Comparison of ENCODE assay signal across 16 cellular contexts in genomic region chr3:106811376-106811775, GRCh38.
DNase-seq lines count a peak whose midpoint lies in the region; ATAC-seq, FAIRE-seq and TF ChIP-seq lines count a peak whose summit lies in the region.
"Had no signal": no experiment of that assay in that cellular context is flagged by ENCODE, and none has a peak within 500 bp of the region (broad histone marks: within the 10 kb centered on the region; RNA-seq: fewer than 3 reads in every experiment).

No MANE protein-coding gene starts in this region.

- H3K27me3 Mint-ChIP-seq in mesothelial cell of epicardium (ENCODE audit: low read depth): no peaks in the 10 kb centered on the region
- H3K27me3 Mint-ChIP-seq in activated CD4-positive, alpha-beta memory T cell treated with anti-CD3 and anti-CD28 coated beads, Interleukin-2, amount 10 ng/mL, durations not matched to agents 7 days and 5 days: no peaks in the 10 kb centered on the region
- H3K27me3 Mint-ChIP-seq: activated CD8-positive, alpha-beta memory T cell treated with anti-CD3 and anti-CD28 coated beads, Interleukin-2, amount 10 ng/mL, durations not matched to agents 7 days and 5 days; central memory CD8-positive, alpha-beta T cell had no signal

- no peak overlapping the region for H3K4me3 ChIP-seq in AG09309 (ENCODE audit: control insufficient read depth, low read depth, low read length)
- H3K4me3 ChIP-seq: lower lobe of right lung, testis had no signal

- TF ChIP-seq CTCF in AG09309 (IDR thresholded peaks at IDR 0.05; ENCODE audit: control insufficient read depth, insufficient read depth, low read depth, low read length, missing control alignments) (no peak), mesothelial cell of epicardium (IDR thresholded peaks at IDR 0.05; ENCODE audit: unreplicated experiment) (no peak)

- no peaks in the 10 kb centered on the region for H3K9me3 Mint-ChIP-seq in mesothelial cell of epicardium
- no peaks in the 10 kb centered on the region for H3K9me3 Mint-ChIP-seq in activated CD4-positive, alpha-beta memory T cell treated with anti-CD3 and anti-CD28 coated beads, Interleukin-2, amount 10 ng/mL, durations not matched to agents 7 days and 5 days
- H3K9me3 Mint-ChIP-seq: central memory CD8-positive, alpha-beta T cell; WTC11 had no signal

- no peak for ATAC-seq in GM18517 (IDR thresholded peaks at IDR 0.05; ENCODE audit: unreplicated experiment)
- ATAC-seq: activated CD8-positive, alpha-beta memory T cell treated with anti-CD3 and anti-CD28 coated beads, Interleukin-2, amount 10 ng/mL, durations not matched to agents 7 days and 5 days; lower lobe of right lung; WTC11 had no signal

- H3K27ac Mint-ChIP-seq in mesothelial cell of epicardium: peak overlapping the region; percentile 78
- H3K27ac Mint-ChIP-seq in activated CD4-positive, alpha-beta memory T cell treated with anti-CD3 and anti-CD28 coated beads, Interleukin-2, amount 10 ng/mL, durations not matched to agents 7 days and 5 days: no peak overlapping the region
- H3K27ac Mint-ChIP-seq: activated CD8-positive, alpha-beta memory T cell treated with anti-CD3 and anti-CD28 coated beads, Interleukin-2, amount 10 ng/mL, durations not matched to agents 7 days and 5 days had no signal

- DNase-seq in AG09309 (ENCODE audit: low read depth) (peak; percentile 46), mesothelial cell of epicardium (ENCODE audit: low spot score in 2 of 2, unreplicated experiment in 2 of 2) (no peak), HEK293T (ENCODE audit: extremely low spot score) (no peak), hippocampal formation (lab: John Stamatoyannopoulos, UW) (no peak)
- DNase-seq in activated CD4-positive, alpha-beta memory T cell treated with anti-CD3 and anti-CD28 coated beads, Interleukin-2, amount 10 ng/mL, durations not matched to agents 7 days and 5 days: no peak
- DNase-seq: activated CD8-positive, alpha-beta memory T cell treated with anti-CD3 and anti-CD28 coated beads, Interleukin-2, amount 10 ng/mL, durations not matched to agents 7 days and 5 days; lower lobe of right lung; NCI-H1092 treated with DMSO at 0.1 percent for 48 hours; occipital lobe; testis had no signal

- peaks cover 47% of the 10 kb centered on the region for H3K4me1 Mint-ChIP-seq in mesothelial cell of epicardium
- no peaks in the 10 kb centered on the region for H3K4me1 Mint-ChIP-seq in activated CD4-positive, alpha-beta memory T cell treated with anti-CD3 and anti-CD28 coated beads, Interleukin-2, amount 10 ng/mL, durations not matched to agents 7 days and 5 days
- H3K4me1 Mint-ChIP-seq: activated CD8-positive, alpha-beta memory T cell treated with anti-CD3 and anti-CD28 coated beads, Interleukin-2, amount 10 ng/mL, durations not matched to agents 7 days and 5 days; central memory CD8-positive, alpha-beta T cell; WTC11 had no signal

- H3K4me3 Mint-ChIP-seq in mesothelial cell of epicardium: no peak overlapping the region
- H3K4me3 Mint-ChIP-seq in activated CD4-positive, alpha-beta memory T cell treated with anti-CD3 and anti-CD28 coated beads, Interleukin-2, amount 10 ng/mL, durations not matched to agents 7 days and 5 days: no peak overlapping the region
- H3K4me3 Mint-ChIP-seq: activated CD8-positive, alpha-beta memory T cell treated with anti-CD3 and anti-CD28 coated beads, Interleukin-2, amount 10 ng/mL, durations not matched to agents 7 days and 5 days; central memory CD8-positive, alpha-beta T cell; WTC11 had no signal

- H3K36me3 Mint-ChIP-seq in mesothelial cell of epicardium: no peaks in the 10 kb centered on the region
- H3K36me3 Mint-ChIP-seq in activated CD4-positive, alpha-beta memory T cell treated with anti-CD3 and anti-CD28 coated beads, Interleukin-2, amount 10 ng/mL, durations not matched to agents 7 days and 5 days (ENCODE audit: low read depth): no peaks in the 10 kb centered on the region
- H3K36me3 Mint-ChIP-seq: activated CD8-positive, alpha-beta memory T cell treated with anti-CD3 and anti-CD28 coated beads, Interleukin-2, amount 10 ng/mL, durations not matched to agents 7 days and 5 days; WTC11 had no signal

- TF ChIP-seq EP300 in Ishikawa (IDR thresholded peaks at IDR 0.05; ENCODE audit: borderline replicate concordance): peak; percentile 12; the same call in 1 of the 2 replicates

- POLR2A ChIA-PET in HEK293T (lab: Yijun Ruan, JAX): no interaction called here
- POLR2A ChIA-PET in activated CD4-positive, alpha-beta memory T cell treated with anti-CD3 and anti-CD28 coated beads, Interleukin-2, amount 10 ng/mL, durations not matched to agents 7 days and 5 days (lab: Charles Lee): no interaction called here

- FAIRE-seq in endometrium (lab: Jason Lieb, UNC): peak; percentile 91
- FAIRE-seq: GM19239 had no signal

- CTCF ChIA-PET in HEK293T (lab: Yijun Ruan, JAX): no interaction called here
- CTCF ChIA-PET in activated CD4-positive, alpha-beta memory T cell treated with anti-CD3 and anti-CD28 coated beads, Interleukin-2, amount 10 ng/mL, durations not matched to agents 7 days and 5 days (lab: Charles Lee): no interaction called here

- no peak for TF ChIP-seq RAD21 in Ishikawa (IDR thresholded peaks at IDR 0.05; ENCODE audit: low read depth)

TF ChIP-seq in Ishikawa, 13 proteins besides CTCF, POLR2A, EP300 and RAD21:
- TF ChIP-seq REST (IDR thresholded peaks at IDR 0.05; ENCODE audit: low read depth): no peak
- TF ChIP-seq CEBPB (IDR thresholded peaks at IDR 0.05): no peak
- TF ChIP-seq MAX (IDR thresholded peaks at IDR 0.05): no peak
- no peak for TF ChIP-seq ZBTB7A (IDR thresholded peaks at IDR 0.05; ENCODE audit: low read depth)

TF ChIP-seq in HEK293T, 16 proteins besides CTCF, POLR2A, EP300 and RAD21:
- no peak for TF ChIP-seq CTBP1 (IDR thresholded peaks at IDR 0.05; ENCODE audit: borderline replicate concordance)
- TF ChIP-seq ARNT (IDR thresholded peaks at IDR 0.05): no peak
- TF ChIP-seq SUZ12 (IDR thresholded peaks at IDR 0.05): no peak
- TF ChIP-seq ZNF384 (IDR thresholded peaks at IDR 0.05): no peak
- no peak for TF ChIP-seq L3MBTL2 (conservative IDR thresholded peaks at IDR 0.05)
- TF ChIP-seq LEF1 (IDR thresholded peaks at IDR 0.05; ENCODE audit: borderline replicate concordance): no peak
- TF ChIP-seq BHLHE40 (IDR thresholded peaks at IDR 0.05; ENCODE audit: borderline replicate concordance): no peak
- TF ChIP-seq ELF4 (IDR thresholded peaks at IDR 0.05): no peak
- no peak for TF ChIP-seq FOXM1 (IDR thresholded peaks at IDR 0.05; ENCODE audit: borderline replicate concordance)
- no peak for TF ChIP-seq TARDBP (IDR thresholded peaks at IDR 0.05)
- no peak for TF ChIP-seq NFRKB (IDR thresholded peaks at IDR 0.05)
- no peak for TF ChIP-seq HDGF (IDR thresholded peaks at IDR 0.05; ENCODE audit: borderline replicate concordance)
- no peak for TF ChIP-seq SP1 (IDR thresholded peaks at IDR 0.05)
- no peak for TF ChIP-seq PKNOX1 (IDR thresholded peaks at IDR 0.05)
- no peak for TF ChIP-seq FOXK2 (IDR thresholded peaks at IDR 0.05)
- TF ChIP-seq FOXA1 (IDR thresholded peaks at IDR 0.05): no peak
